ENCODE assay signal across 8 cellular contexts in genomic region chrX:21975827-21976226, GRCh38. TPM values are rescaled to one million over a fixed set of nuclear protein-coding genes. Genes with fewer than 3 reads are reported as not detected.
DNase-seq lines count a peak whose midpoint lies in the region; ATAC-seq and TF ChIP-seq lines count a peak whose summit lies in the region.
"Had no signal": no experiment of that assay in that cellular context is flagged by ENCODE, and none has a peak within 500 bp of the region (broad histone marks: within the 10 kb centered on the region; RNA-seq: fewer than 3 reads in every experiment).

No MANE protein-coding gene starts in this region.

- no TSS peak for BruUV-seq in Panc1 (replicated peaks; lab: Mats Ljungman, UMichigan)

- in situ Hi-C loops in Panc1 (cut with HindIII; ENCODE audit: low pct_unique_long_range_greater_than_20kb, low sequenced_read_pairs) = no loop called here

- peak; percentile 26; the same call in 1 of the 2 replicates for TF ChIP-seq CTCF in Panc1 (IDR thresholded peaks at IDR 0.05)

- POLR2A ChIA-PET in Panc1 (lab: Charles Lee) = no interaction called here

- intact Hi-C loops in Panc1 (cut with micrococcal nuclease; ENCODE audit: unreplicated experiment) (no loop called here), posterior vena cava (cut with DNase I) (loop anchor here (5.0 to 10.0 kb wide), 2 partner anchors 134 to 141 kb away; partner anchors contain the start of gene MBTPS2 (in 1 of the 2))

- H3K9me3 ChIP-seq in Panc1 (ENCODE audit: control insufficient read depth, insufficient read depth, low read depth, low read length) = no peaks in the 10 kb centered on the region

- H3K4me1 ChIP-seq in Panc1 (ENCODE audit: control insufficient read depth, insufficient read depth, low read length) = no peaks in the 10 kb centered on the region

- DNase-seq in GM03348 (ENCODE audit: low spot score) (peak; percentile 23), Panc1 (ENCODE audit: low read depth, low spot score) (no peak), fibroblast of gingiva (ENCODE audit: low read depth) (peak; percentile 64), pulmonary artery endothelial cell (ENCODE audit: low read depth, low spot score) (peak; percentile 22), posterior vena cava (ENCODE audit: low spot score) (no peak), SKM-1 (lab: John Stamatoyannopoulos, UW; ENCODE audit: unreplicated experiment) (no peak)

- H3K27me3 ChIP-seq in Panc1 (ENCODE audit: control insufficient read depth, insufficient read depth, low read length) = no peaks in the 10 kb centered on the region

- H3K36me3 ChIP-seq in Panc1 (ENCODE audit: control insufficient read depth, insufficient read depth, low read length) = peaks cover 11% of the 10 kb centered on the region

- H3K27ac ChIP-seq in Panc1 (ENCODE audit: low read length) = no peak overlapping the region

- ATAC-seq in Panc1 = no peak
- ATAC-seq in HG03095 (IDR thresholded peaks at IDR 0.05; ENCODE audit: unreplicated experiment) = no peak

- CTCF ChIA-PET in Panc1 (lab: Charles Lee) = interaction anchor here (1.2 kb wide), 1 partner anchor 10 kb away, joined by 3 read pairs; no protein-coding TSS in a partner anchor

- no peak overlapping the region for H3K4me3 ChIP-seq in Panc1 (ENCODE audit: low read depth in 2 of 2, low read length in 2 of 2)
- H3K4me3 ChIP-seq: lung had no signal

RNA-seq across cellular contexts. Expression of gene SMS, which starts 35.3 kb away (rescaled TPM):
- total RNA-seq in Panc1 (2021; ENCODE audit: unreplicated experiment) (172 TPM), pulmonary artery endothelial cell (251 and 252 TPM in 2 replicates), posterior vena cava (10 to 100 TPM; 47.0 to 79.0 TPM)
- 186 TPM for polyA plus RNA-seq in Panc1 (2012; ENCODE audit: insufficient read length)

RNA-seq across cellular contexts. Expression of gene PHEX, which starts 56.3 kb away (rescaled TPM):
- total RNA-seq in Panc1 (2021; ENCODE audit: unreplicated experiment) = 0.23 TPM
- polyA plus RNA-seq in Panc1 (2012; ENCODE audit: insufficient read length) = not detected
- 0.56 and 1.1 TPM in 2 replicates for total RNA-seq in pulmonary artery endothelial cell
- total RNA-seq in posterior vena cava = under 1 TPM; 0.33 to 0.56 TPM

Comparison
In these comparisons a context has a peak if more than half of its experiments do, and no peak if none do; other contexts are left out.
1. DNase-seq: peak in GM03348 (single experiment), fibroblast of gingiva (single experiment) and pulmonary artery endothelial cell (single experiment); none in Panc1 (single experiment), posterior vena cava (single experiment) and SKM-1 (single experiment).